ENCODE assay signal across 7 cellular contexts in the genomic region with DNA sequence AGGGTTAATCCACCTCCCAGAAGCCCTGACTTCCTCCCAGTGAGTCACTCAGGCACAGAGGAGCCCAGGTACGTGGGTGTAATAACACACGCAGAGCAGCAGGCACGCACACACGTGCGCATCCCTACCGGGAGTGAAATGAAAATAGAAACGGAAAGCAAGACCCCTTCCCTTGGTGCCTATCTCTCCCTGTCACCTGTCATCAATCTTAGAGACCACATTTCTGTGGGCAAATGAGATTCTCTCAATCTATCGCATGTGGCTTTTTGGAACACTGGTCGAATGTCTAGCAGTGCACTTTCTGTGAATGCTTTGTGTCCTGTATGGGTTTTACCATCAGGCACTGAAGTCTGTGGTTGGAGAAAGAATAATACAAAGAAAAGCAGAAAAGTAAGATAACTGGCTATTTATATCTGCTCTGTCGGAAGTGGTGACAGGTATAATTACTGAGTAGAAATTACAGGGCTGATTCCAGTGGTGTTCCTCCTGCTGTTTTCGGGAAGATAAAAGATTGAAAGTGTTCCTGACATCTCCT.
DNase-seq lines count a peak whose midpoint lies in the region; ATAC-seq lines count a peak whose summit lies in the region.

No MANE protein-coding gene starts in this region.

- H3K27ac Mint-ChIP-seq in activated naive CD4-positive, alpha-beta T cell treated with anti-CD3 and anti-CD28 coated beads for 36 hours = no peak overlapping the region

- CTCF ChIA-PET in activated naive CD4-positive, alpha-beta T cell treated with anti-CD3 and anti-CD28 coated beads for 36 hours (lab: Charles Lee) = no interaction called here

- peaks cover 1% of the 10 kb centered on the region for H3K9me3 Mint-ChIP-seq in activated naive CD4-positive, alpha-beta T cell treated with anti-CD3 and anti-CD28 coated beads for 36 hours

- DNase-seq in activated naive CD4-positive, alpha-beta T cell treated with anti-CD3 and anti-CD28 coated beads for 36 hours = peak; percentile 46
- peak; percentile 53 for DNase-seq in stimulated activated CD4-positive, alpha-beta T cell treated with anti-CD3 and anti-CD28 coated beads, Interleukin-4, amount 100 ng/mL, for 24 hours
- DNase-seq in DMS114 treated with DMSO at 0.1 percent for 48 hours (lab: John Stamatoyannopoulos, UW; ENCODE audit: unreplicated experiment) (no peak), islet precursor cell (no peak), NCI-H2196 (lab: John Stamatoyannopoulos, UW; ENCODE audit: unreplicated experiment) (no peak)

- intact Hi-C loops in activated naive CD4-positive, alpha-beta T cell treated with anti-CD3 and anti-CD28 coated beads for 36 hours (cut with micrococcal nuclease) = loop anchor here (10.0 kb wide), 1 partner anchor 828 kb away; no protein-coding TSS in a partner anchor

- peaks cover 19% of the 10 kb centered on the region for H3K27me3 Mint-ChIP-seq in activated naive CD4-positive, alpha-beta T cell treated with anti-CD3 and anti-CD28 coated beads for 36 hours (ENCODE audit: low read depth)

- peaks cover 14% of the 10 kb centered on the region for H3K4me1 Mint-ChIP-seq in activated naive CD4-positive, alpha-beta T cell treated with anti-CD3 and anti-CD28 coated beads for 36 hours (ENCODE audit: low read depth)

- H3K4me3 Mint-ChIP-seq in activated naive CD4-positive, alpha-beta T cell treated with anti-CD3 and anti-CD28 coated beads for 36 hours = peak overlapping the region; percentile 46

- no peaks in the 10 kb centered on the region for H3K36me3 Mint-ChIP-seq in activated naive CD4-positive, alpha-beta T cell treated with anti-CD3 and anti-CD28 coated beads for 36 hours (ENCODE audit: low read depth)

- peak; percentile 67 for ATAC-seq in GM21367 (IDR thresholded peaks at IDR 0.05; ENCODE audit: unreplicated experiment)
- ATAC-seq in HG03378 (IDR thresholded peaks at IDR 0.05; ENCODE audit: unreplicated experiment) = peak; percentile 77

Comparison
In these comparisons a context has a peak if more than half of its experiments do, and no peak if none do; other contexts are left out.
1. DNase-seq: peak in activated naive CD4-positive, alpha-beta T cell treated with anti-CD3 and anti-CD28 coated beads for 36 hours (single experiment) and stimulated activated CD4-positive, alpha-beta T cell treated with anti-CD3 and anti-CD28 coated beads, Interleukin-4, amount 100 ng/mL, for 24 hours (single experiment); none in DMS114 treated with DMSO at 0.1 percent for 48 hours (single experiment), islet precursor cell (single experiment) and NCI-H2196 (single experiment).